ENCODE assay signal across 1 cellular context in genomic region chr6:149717588-149718458, GRCh38.
TF ChIP-seq lines count a peak whose summit lies in the region.

Gene LATS1 (minus strand): TSS chr6:149718101. CDS start chr6:149702126, 15,975 bp downstream.

TF ChIP-seq in K562, 482 proteins besides CTCF, POLR2A, EP300 and RAD21 (continued from another document):
- no peak for TF ChIP-seq ZNF280A (IDR thresholded peaks at IDR 0.05; ENCODE audit: low read depth, partially characterized antibody)
- 0 out of 2 replicates have a peak, but pooled peaks have one; percentile 49 for TF ChIP-seq CREB3L1 (IDR thresholded peaks at IDR 0.05; ENCODE audit: borderline replicate concordance, low read depth)
- TF ChIP-seq HCFC1 (IDR thresholded peaks at IDR 0.05; ENCODE audit: low read depth, low read length), result peak; percentile 70
- TF ChIP-seq SMARCA4 (IDR thresholded peaks at IDR 0.05), result peak; percentile 65
- TF ChIP-seq HDAC8 (tag; IDR thresholded peaks at IDR 0.05), result peak; percentile 63; the same call in 1 of the 2 replicates
TF ChIP-seq in K562: peak in this region for 205.
